In genomic region chr12:39616251-39616650, GRCh38 we compare ENCODE assay signal across 12 cellular contexts. TPM values are rescaled to one million over a fixed set of nuclear protein-coding genes. Genes with fewer than 3 reads are reported as not detected.
A peak's percentile ranks its signal among the peaks of the same experiment; 100 is the strongest.
DNase-seq lines count a peak whose midpoint lies in the region; ATAC-seq and TF ChIP-seq lines count a peak whose summit lies in the region.
"Had no signal": no experiment of that assay in that cellular context is flagged by ENCODE, and none has a peak within 500 bp of the region (broad histone marks: within the 10 kb centered on the region; RNA-seq: fewer than 3 reads in every experiment).

No MANE protein-coding gene starts in this region.

- H3K36me3 ChIP-seq in left ventricle myocardium inferior (no peaks in the 10 kb centered on the region), uterus (no peaks in the 10 kb centered on the region)
- H3K36me3 ChIP-seq: cardiac muscle cell, gastroesophageal sphincter, prostate gland had no signal

- H3K4me1 ChIP-seq in left ventricle myocardium inferior (peaks cover 43% of the 10 kb centered on the region), uterus (no peaks in the 10 kb centered on the region)

- H3K27ac ChIP-seq in left ventricle myocardium inferior (replicated peaks) (peak overlapping the region; percentile 85), uterus (peak overlapping the region; percentile 39 to 69)
- H3K27ac ChIP-seq: cardiac muscle cell, gastroesophageal sphincter, prostate gland had no signal

- no peak for TF ChIP-seq POLR2A in uterus (IDR thresholded peaks at IDR 0.05)

- ATAC-seq in left cardiac atrium (no peak), GM21447 (IDR thresholded peaks at IDR 0.05; ENCODE audit: unreplicated experiment) (no peak)
- ATAC-seq: gastroesophageal sphincter had no signal

- H3K9me3 ChIP-seq in left ventricle myocardium inferior (replicated peaks) (no peaks in the 10 kb centered on the region), uterus (no peaks in the 10 kb centered on the region)
- H3K9me3 ChIP-seq: gastroesophageal sphincter, prostate gland had no signal

- H3K27me3 ChIP-seq in left ventricle myocardium inferior (ENCODE audit: low read depth) (no peaks in the 10 kb centered on the region), uterus (no peaks in the 10 kb centered on the region)
- H3K27me3 ChIP-seq: cardiac muscle cell, gastroesophageal sphincter had no signal

- DNase-seq in left ventricle myocardium inferior (no peak), left cardiac atrium (no peak), LHCN-M2 (ENCODE audit: low read depth) (peak; percentile 6), amniotic epithelial cell (ENCODE audit: low read depth) (peak; percentile 50), uterus (no peak), HT-29 (ENCODE audit: low spot score) (no peak)
- DNase-seq: NCI-H2029 treated with DMSO at 0.1 percent for 48 hours had no signal

- intact Hi-C loops in left ventricle myocardium inferior (cut with micrococcal nuclease) (no loop called here), left cardiac atrium (cut with DNase I) (no loop called here), uterus (cut with DNase I; ENCODE audit: low total_unique reads) (no loop called here)

- no peak for TF ChIP-seq CTCF in left ventricle myocardium inferior (IDR thresholded peaks at IDR 0.05; ENCODE audit: borderline replicate concordance)
- no peak for TF ChIP-seq CTCF in uterus (IDR thresholded peaks at IDR 0.05)

- H3K4me3 ChIP-seq in left ventricle myocardium inferior (peak overlapping the region; percentile 68), uterus (no peak overlapping the region)
- H3K4me3 ChIP-seq: cardiac muscle cell, prostate gland had no signal

RNA-seq across cellular contexts. Expression of gene ABCD2, which starts 3.4 kb away (rescaled TPM):
- total RNA-seq in left ventricle myocardium inferior (6.5 TPM), left cardiac atrium (10 to 100 TPM in 1 of 2 donors, 1 to 10 TPM in 1; 8.0 to 11.8 TPM), LHCN-M2 (2014; rRNA removed) (0.06 and 0.40 TPM in 2 replicates), uterus (1 to 10 TPM in 3 of 4 donors, under 1 TPM in 1; 0.29 to 3.5 (median 2.0) TPM)
- polyA plus RNA-seq in LHCN-M2 (2012): not detected
- total RNA-seq in HT-29 (2014; rRNA removed; shearing (Covaris generic)): not detected in 2 replicates
- total RNA-seq: M059J had no signal

Comparison
In these comparisons a context has a peak if more than half of its experiments do, and no peak if none do; other contexts are left out.
1. DNase-seq: peak in LHCN-M2 (single experiment) and amniotic epithelial cell (single experiment); none in left ventricle myocardium inferior (single experiment), left cardiac atrium (single experiment), uterus (0 of 2) and HT-29 (single experiment).